Comparison of ENCODE assay signal across 8 cellular contexts in genomic region chr3:129314757-129315385, GRCh38. TPM values are rescaled to one million over a fixed set of nuclear protein-coding genes. Genes with fewer than 3 reads are reported as not detected.
A peak's percentile ranks its signal among the peaks of the same experiment; 100 is the strongest.
DNase-seq lines count a peak whose midpoint lies in the region; ATAC-seq and TF ChIP-seq lines count a peak whose summit lies in the region.

No MANE protein-coding gene starts in this region.

- H3K4me3 ChIP-seq in CD4-positive, CD25-positive, alpha-beta regulatory T cell (ENCODE audit: low read depth, low read length) = peak overlapping the region; percentile 74
- peak overlapping the region; percentile 77 to 92 for H3K4me3 ChIP-seq in prostate gland

- no peak for TF ChIP-seq CTCF in brain (conservative IDR thresholded peaks at IDR 0.05)
- TF ChIP-seq CTCF in prostate gland (IDR thresholded peaks at IDR 0.05) = peak in 3 of 4 experiments; percentile 17 to 44 (median 27)

- H3K27ac Mint-ChIP-seq in CD4-positive, CD25-positive, alpha-beta regulatory T cell = peak overlapping the region in 2 of 3 donors; percentile 85
- peak overlapping the region; percentile 57 to 91 (median 87) for H3K27ac Mint-ChIP-seq in brain

- no peaks in the 10 kb centered on the region for H3K36me3 Mint-ChIP-seq in CD4-positive, CD25-positive, alpha-beta regulatory T cell
- H3K36me3 Mint-ChIP-seq in brain = no peaks in the 10 kb centered on the region

- intact Hi-C loops in prostate gland (cut with DNase I) = no loop called here

- no peaks in the 10 kb centered on the region for H3K9me3 ChIP-seq in CD4-positive, CD25-positive, alpha-beta regulatory T cell (ENCODE audit: control insufficient read depth in 2 of 2, low read length in 2 of 2)
- no peaks in the 10 kb centered on the region for H3K9me3 ChIP-seq in prostate gland

- peak overlapping the region; percentile 92 to 97 (median 94) for H3K4me3 Mint-ChIP-seq in CD4-positive, CD25-positive, alpha-beta regulatory T cell
- peak overlapping the region; percentile 87 to 97 (median 95) for H3K4me3 Mint-ChIP-seq in brain

- H3K27me3 Mint-ChIP-seq in CD4-positive, CD25-positive, alpha-beta regulatory T cell = peaks cover 4% of the 10 kb centered on the region
- peaks cover 3% of the 10 kb centered on the region for H3K27me3 Mint-ChIP-seq in brain

- 0% methylated on average over 59 of the region's 59 CpGs for WGBS in prostate gland

- no peaks in the 10 kb centered on the region for H3K27me3 ChIP-seq in CD4-positive, CD25-positive, alpha-beta regulatory T cell (ENCODE audit: control insufficient read depth, insufficient read depth, low read length)
- H3K27me3 ChIP-seq in prostate gland (replicated peaks; ENCODE audit: insufficient read depth) = no peaks in the 10 kb centered on the region

- peak; percentile 59 for TF ChIP-seq POLR2A in prostate gland (IDR thresholded peaks at IDR 0.05)

- H3K9me3 Mint-ChIP-seq in CD4-positive, CD25-positive, alpha-beta regulatory T cell = no peaks in the 10 kb centered on the region
- peaks cover 0 to 4% (median 0%) of the 10 kb centered on the region in 5 experiments for H3K9me3 Mint-ChIP-seq in brain

- peaks cover 29% of the 10 kb centered on the region for H3K4me1 ChIP-seq in CD4-positive, CD25-positive, alpha-beta regulatory T cell (ENCODE audit: control insufficient read depth, insufficient read depth, low read length, poor library complexity, severe bottlenecking)
- peaks cover 9% of the 10 kb centered on the region for H3K4me1 ChIP-seq in prostate gland (replicated peaks)

- H3K27ac ChIP-seq in CD4-positive, CD25-positive, alpha-beta regulatory T cell (ENCODE audit: insufficient read depth, low read length, poor library complexity, severe bottlenecking) = peak overlapping the region; percentile 73
- H3K27ac ChIP-seq in prostate gland = peak overlapping the region; percentile 95 to 98

- H3K4me1 Mint-ChIP-seq in CD4-positive, CD25-positive, alpha-beta regulatory T cell = peaks cover 5 to 32% (median 21%) of the 10 kb centered on the region in 4 donors
- H3K4me1 Mint-ChIP-seq in brain = peaks cover 27% of the 10 kb centered on the region

- DNase-seq in CD4-positive, CD25-positive, alpha-beta regulatory T cell = peak; percentile 48 to 74 (median 51)
- DNase-seq in NCI-H146 (lab: John Stamatoyannopoulos, UW) = peak; percentile 100
- DNase-seq in T-helper 1 cell = peak in 4 of 5 donors; percentile 35 to 79 (median 50)
- peak; percentile 79 to 82 for DNase-seq in hippocampal formation (lab: John Stamatoyannopoulos, UW)
- peak; percentile 82 for DNase-seq in prostate gland (ENCODE audit: low spot score)

- H3K36me3 ChIP-seq in CD4-positive, CD25-positive, alpha-beta regulatory T cell (ENCODE audit: control insufficient read depth, insufficient read depth, low read length) = no peaks in the 10 kb centered on the region
- H3K36me3 ChIP-seq in prostate gland = no peaks in the 10 kb centered on the region

- ATAC-seq in CD4-positive, CD25-positive, alpha-beta regulatory T cell (ENCODE audit: low read depth in 2 of 2) = peak; percentile 4 to 10
- peak; percentile 29 for ATAC-seq in GM21723 (IDR thresholded peaks at IDR 0.05; ENCODE audit: unreplicated experiment)
- no peak for ATAC-seq in HG03565 (IDR thresholded peaks at IDR 0.05; ENCODE audit: unreplicated experiment)

RNA-seq across cellular contexts. Expression of gene HMCES, which starts 36.2 kb away (rescaled TPM):
- 64.1 TPM for total RNA-seq in CD4-positive, CD25-positive, alpha-beta regulatory T cell
- polyA plus RNA-seq in CD4-positive, CD25-positive, alpha-beta regulatory T cell = 100 to 1,000 TPM in 2 of 4 donors, 10 to 100 TPM in 2; 90.9 to 115 (median 100) TPM
- polyA plus RNA-seq in brain (ENCODE audit: insufficient read depth, low read depth, low replicate concordance) = 84.2 TPM
- total RNA-seq in prostate gland = 10 to 100 TPM; 29.1 to 34.9 TPM

Comparison
In these comparisons a context has a peak if more than half of its experiments do, and no peak if none do; other contexts are left out.
1. DNase-seq: peak in every context shown above with its lines; median percentile 100 in NCI-H146; 82 in prostate gland; 80 in hippocampal formation; 51 in CD4-positive, CD25-positive, alpha-beta regulatory T cell; 50 in T-helper 1 cell.
2. CTCF ChIP-seq: peak in prostate gland (3 of 4); none in brain (0 of 2).